ENCODE assay signal across 1 cellular context in the genomic region with DNA sequence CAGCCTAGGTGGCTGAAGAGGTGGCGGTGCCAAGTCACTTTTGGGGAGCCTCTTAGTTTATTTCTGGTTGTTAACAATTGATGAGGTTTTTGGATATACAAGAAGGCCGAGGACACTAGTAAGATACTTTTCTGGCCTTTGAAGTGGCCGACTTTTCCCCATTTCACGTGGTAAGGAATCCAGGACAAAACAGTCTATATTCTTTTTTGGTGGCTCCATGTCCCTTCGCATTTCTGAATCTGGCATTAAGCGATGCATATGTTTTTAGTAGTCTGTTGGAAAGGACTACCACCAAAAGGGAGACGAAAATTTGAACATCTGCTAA.
TF ChIP-seq lines count a peak whose summit lies in the region.

No MANE protein-coding gene starts in this region.

TF ChIP-seq in GM12878, 131 proteins besides CTCF, POLR2A, EP300 and RAD21 (continued from another document):
- TF ChIP-seq, protein P1, sequence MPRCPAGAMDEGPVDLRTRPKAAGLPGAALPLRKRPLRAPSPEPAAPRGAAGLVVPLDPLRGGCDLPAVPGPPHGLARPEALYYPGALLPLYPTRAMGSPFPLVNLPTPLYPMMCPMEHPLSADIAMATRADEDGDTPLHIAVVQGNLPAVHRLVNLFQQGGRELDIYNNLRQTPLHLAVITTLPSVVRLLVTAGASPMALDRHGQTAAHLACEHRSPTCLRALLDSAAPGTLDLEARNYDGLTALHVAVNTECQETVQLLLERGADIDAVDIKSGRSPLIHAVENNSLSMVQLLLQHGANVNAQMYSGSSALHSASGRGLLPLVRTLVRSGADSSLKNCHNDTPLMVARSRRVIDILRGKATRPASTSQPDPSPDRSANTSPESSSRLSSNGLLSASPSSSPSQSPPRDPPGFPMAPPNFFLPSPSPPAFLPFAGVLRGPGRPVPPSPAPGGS (IDR thresholded peaks at IDR 0.05; ENCODE audit: borderline replicate concordance, insufficient read depth, low read depth, low read length, poor library complexity, severe bottlenecking): no peak
- TF ChIP-seq YBX1 (IDR thresholded peaks at IDR 0.05) (no peak), HCFC1 (IDR thresholded peaks at IDR 0.05; ENCODE audit: low read length) (no peak), IRF5 (IDR thresholded peaks at IDR 0.05; ENCODE audit: borderline replicate concordance) (no peak), ELK1 (IDR thresholded peaks at IDR 0.05; ENCODE audit: low read depth, low read length) (no peak), BCLAF1 (IDR thresholded peaks at IDR 0.05) (no peak), POLR2AphosphoS5 (IDR thresholded peaks at IDR 0.05; ENCODE audit: low read length) (no peak), ZNF217 (IDR thresholded peaks at IDR 0.05) (no peak), MEF2B (IDR thresholded peaks at IDR 0.05; ENCODE audit: partially characterized antibody, poor library complexity, severe bottlenecking) (no peak), CEBPB (IDR thresholded peaks at IDR 0.05; ENCODE audit: borderline replicate concordance in 1 of 2, low read depth in 2 of 2, low read length in 2 of 2) (no peak)
- TF ChIP-seq, protein P2, sequence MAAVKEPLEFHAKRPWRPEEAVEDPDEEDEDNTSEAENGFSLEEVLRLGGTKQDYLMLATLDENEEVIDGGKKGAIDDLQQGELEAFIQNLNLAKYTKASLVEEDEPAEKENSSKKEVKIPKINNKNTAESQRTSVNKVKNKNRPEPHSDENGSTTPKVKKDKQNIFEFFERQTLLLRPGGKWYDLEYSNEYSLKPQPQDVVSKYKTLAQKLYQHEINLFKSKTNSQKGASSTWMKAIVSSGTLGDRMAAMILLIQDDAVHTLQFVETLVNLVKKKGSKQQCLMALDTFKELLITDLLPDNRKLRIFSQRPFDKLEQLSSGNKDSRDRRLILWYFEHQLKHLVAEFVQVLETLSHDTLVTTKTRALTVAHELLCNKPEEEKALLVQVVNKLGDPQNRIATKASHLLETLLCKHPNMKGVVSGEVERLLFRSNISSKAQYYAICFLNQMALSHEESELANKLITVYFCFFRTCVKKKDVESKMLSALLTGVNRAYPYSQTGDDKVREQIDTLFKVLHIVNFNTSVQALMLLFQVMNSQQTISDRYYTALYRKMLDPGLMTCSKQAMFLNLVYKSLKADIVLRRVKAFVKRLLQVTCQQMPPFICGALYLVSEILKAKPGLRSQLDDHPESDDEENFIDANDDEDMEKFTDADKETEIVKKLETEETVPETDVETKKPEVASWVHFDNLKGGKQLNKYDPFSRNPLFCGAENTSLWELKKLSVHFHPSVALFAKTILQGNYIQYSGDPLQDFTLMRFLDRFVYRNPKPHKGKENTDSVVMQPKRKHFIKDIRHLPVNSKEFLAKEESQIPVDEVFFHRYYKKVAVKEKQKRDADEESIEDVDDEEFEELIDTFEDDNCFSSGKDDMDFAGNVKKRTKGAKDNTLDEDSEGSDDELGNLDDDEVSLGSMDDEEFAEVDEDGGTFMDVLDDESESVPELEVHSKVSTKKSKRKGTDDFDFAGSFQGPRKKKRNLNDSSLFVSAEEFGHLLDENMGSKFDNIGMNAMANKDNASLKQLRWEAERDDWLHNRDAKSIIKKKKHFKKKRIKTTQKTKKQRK (IDR thresholded peaks at IDR 0.05; ENCODE audit: low read depth, low read length): no peak
